8 cellular contexts compared by ENCODE assay signal in genomic region chr6:135088818-135089809, GRCh38. TPM values are rescaled to one million over a fixed set of nuclear protein-coding genes. Genes with fewer than 3 reads are reported as not detected.
DNase-seq lines count a peak whose midpoint lies in the region; ATAC-seq and TF ChIP-seq lines count a peak whose summit lies in the region.

No MANE protein-coding gene starts in this region.

- H3K4me3 ChIP-seq in SU-DHL-6 (ENCODE audit: insufficient read depth, low read length, poor library complexity, severe bottlenecking): no peak overlapping the region
- peak overlapping the region in 1 of 4 donors; percentile 27 for H3K4me3 ChIP-seq in esophagus squamous epithelium

- H3F3A ChIP-seq in SU-DHL-6 (ENCODE audit: insufficient read depth): no peaks in the 10 kb centered on the region

- DNase-seq in activated T-cell treated with anti-CD3 and anti-CD28 coated beads, Interleukin-2, amount 50 U/mL, for 72 hours: peak; percentile 64 to 71
- DNase-seq in activated T-cell treated with anti-CD3 and anti-CD28 coated beads for 4 hours: no peak
- peak; percentile 74 for DNase-seq in HT1080 (ENCODE audit: low read depth)
- no peak for DNase-seq in esophagus squamous epithelium (lab: John Stamatoyannopoulos, UW)
- DNase-seq in stimulated activated effector memory CD8-positive, alpha-beta T cell treated with anti-CD3 and anti-CD28 coated beads, Interleukin-12 subunit alpha, Interleukin-12 subunit beta, amount 100 ng/mL, for 72 hours (ENCODE audit: low spot score in 2 of 2): peak in 1 of 2 donors; percentile 77
- no peak for DNase-seq in globus pallidus (ENCODE audit: low spot score)

- peaks cover 4 to 6% of the 10 kb centered on the region in 2 donors for H3K9me3 Mint-ChIP-seq in activated T-cell treated with anti-CD3 and anti-CD28 coated beads, Interleukin-2, amount 50 U/mL, for 72 hours
- H3K9me3 Mint-ChIP-seq in stimulated activated effector memory CD8-positive, alpha-beta T cell treated with anti-CD3 and anti-CD28 coated beads, Interleukin-12 subunit alpha, Interleukin-12 subunit beta, amount 100 ng/mL, for 72 hours: no peaks in the 10 kb centered on the region

- intact Hi-C loops in esophagus squamous epithelium (cut with DNase I): no loop called here

- peak; percentile 15 for TF ChIP-seq CTCF in SU-DHL-6 (IDR thresholded peaks at IDR 0.05; ENCODE audit: insufficient read depth, low read length, poor library complexity, severe bottlenecking)
- peak in 5 of 6 experiments; percentile 5 to 46 (median 26) for TF ChIP-seq CTCF in esophagus squamous epithelium (IDR thresholded peaks at IDR 0.05)

- H4K20me1 ChIP-seq in SU-DHL-6 (ENCODE audit: low read depth, low read length): no peaks in the 10 kb centered on the region

- H3K4me1 Mint-ChIP-seq in activated T-cell treated with anti-CD3 and anti-CD28 coated beads, Interleukin-2, amount 50 U/mL, for 72 hours (ENCODE audit: low read depth): peaks cover 96% of the 10 kb centered on the region
- H3K4me1 Mint-ChIP-seq in stimulated activated effector memory CD8-positive, alpha-beta T cell treated with anti-CD3 and anti-CD28 coated beads, Interleukin-12 subunit alpha, Interleukin-12 subunit beta, amount 100 ng/mL, for 72 hours: peaks cover 81% of the 10 kb centered on the region

- H3K9ac ChIP-seq in SU-DHL-6 (ENCODE audit: low read length): no peak overlapping the region

- no peak overlapping the region for H2AFZ ChIP-seq in SU-DHL-6 (ENCODE audit: low read depth, low read length, severe bottlenecking)

- H3K9me3 ChIP-seq in SU-DHL-6 (ENCODE audit: insufficient read depth, low read length) (no peaks in the 10 kb centered on the region), esophagus squamous epithelium (no peaks in the 10 kb centered on the region)

- H3K27me3 Mint-ChIP-seq in activated T-cell treated with anti-CD3 and anti-CD28 coated beads, Interleukin-2, amount 50 U/mL, for 72 hours (ENCODE audit: low read depth): no peaks in the 10 kb centered on the region

- TF ChIP-seq POLR2A in esophagus squamous epithelium (IDR thresholded peaks at IDR 0.05): no peak

- 64 to 82% methylated on average over 3 of the region's 3 CpGs for WGBS in esophagus squamous epithelium, 2 donors

- H3K4me1 ChIP-seq in esophagus squamous epithelium: no peaks in the 10 kb centered on the region

- H3K9me2 ChIP-seq in SU-DHL-6 (replicated peaks; ENCODE audit: insufficient read depth, low read length): no peaks in the 10 kb centered on the region

- H3K27ac Mint-ChIP-seq in activated T-cell treated with anti-CD3 and anti-CD28 coated beads, Interleukin-2, amount 50 U/mL, for 72 hours: peak overlapping the region; percentile 97
- peak overlapping the region; percentile 87 for H3K27ac Mint-ChIP-seq in stimulated activated effector memory CD8-positive, alpha-beta T cell treated with anti-CD3 and anti-CD28 coated beads, Interleukin-12 subunit alpha, Interleukin-12 subunit beta, amount 100 ng/mL, for 72 hours

- no peak overlapping the region for H3K4me2 ChIP-seq in SU-DHL-6 (ENCODE audit: low read depth, low read length, poor library complexity, severe bottlenecking)

- H3K4me3 Mint-ChIP-seq in activated T-cell treated with anti-CD3 and anti-CD28 coated beads, Interleukin-2, amount 50 U/mL, for 72 hours: peak overlapping the region; percentile 31 to 76
- H3K4me3 Mint-ChIP-seq in stimulated activated effector memory CD8-positive, alpha-beta T cell treated with anti-CD3 and anti-CD28 coated beads, Interleukin-12 subunit alpha, Interleukin-12 subunit beta, amount 100 ng/mL, for 72 hours: peak overlapping the region; percentile 67

- no peaks in the 10 kb centered on the region for H3K27me3 ChIP-seq in SU-DHL-6 (ENCODE audit: low read length)
- no peaks in the 10 kb centered on the region for H3K27me3 ChIP-seq in esophagus squamous epithelium

- H3K27ac ChIP-seq in SU-DHL-6 (ENCODE audit: low read depth, low read length): no peak overlapping the region
- no peak overlapping the region for H3K27ac ChIP-seq in esophagus squamous epithelium

- H3K36me3 Mint-ChIP-seq in activated T-cell treated with anti-CD3 and anti-CD28 coated beads, Interleukin-2, amount 50 U/mL, for 72 hours (ENCODE audit: insufficient read depth in 2 of 2): peaks cover 3 to 8% of the 10 kb centered on the region in 2 donors
- H3K36me3 Mint-ChIP-seq in stimulated activated effector memory CD8-positive, alpha-beta T cell treated with anti-CD3 and anti-CD28 coated beads, Interleukin-12 subunit alpha, Interleukin-12 subunit beta, amount 100 ng/mL, for 72 hours: peaks cover 6% of the 10 kb centered on the region

- peak; percentile 82 to 83 for ATAC-seq in activated T-cell treated with anti-CD3 and anti-CD28 coated beads, Interleukin-2, amount 50 U/mL, for 72 hours (replicated peaks in 1 of 2)
- peak; percentile 74 for ATAC-seq in GM21717 (IDR thresholded peaks at IDR 0.05; ENCODE audit: unreplicated experiment)
- peak; percentile 94 for ATAC-seq in stimulated activated effector memory CD8-positive, alpha-beta T cell treated with anti-CD3 and anti-CD28 coated beads, Interleukin-12 subunit alpha, Interleukin-12 subunit beta, amount 100 ng/mL, for 72 hours

- no peaks in the 10 kb centered on the region for H3K79me2 ChIP-seq in SU-DHL-6 (ENCODE audit: insufficient read depth, low read length)

- H3K36me3 ChIP-seq in SU-DHL-6 (ENCODE audit: low read length): no peaks in the 10 kb centered on the region
- H3K36me3 ChIP-seq in esophagus squamous epithelium: no peaks in the 10 kb centered on the region

RNA-seq across cellular contexts. Expression of gene HBS1L, which starts 34.5 kb away (rescaled TPM):
- 100 to 1,000 TPM; 175 to 193 TPM for total RNA-seq in activated T-cell treated with anti-CD3 and anti-CD28 coated beads, Interleukin-2, amount 50 U/mL, for 72 hours
- 80.6 and 102 TPM in 2 replicates for total RNA-seq in HT1080 (2014; rRNA removed; shearing (Covaris generic))
- 91.4 and 104 TPM in 2 replicates for polyA plus RNA-seq in HT1080 (2015; cell fraction: cytosol; rRNA removed)
- 73.8 and 86.4 TPM in 2 replicates for polyA plus RNA-seq in HT1080 (2015; cell fraction: nucleus; rRNA removed)
- 10 to 100 TPM; 41.6 to 65.3 (median 45.8) TPM for total RNA-seq in esophagus squamous epithelium

Comparison
In these comparisons a context has a peak if more than half of its experiments do, and no peak if none do; other contexts are left out.
1. DNase-seq: peak in activated T-cell treated with anti-CD3 and anti-CD28 coated beads, Interleukin-2, amount 50 U/mL, for 72 hours (2 of 2) and HT1080 (single experiment); none in activated T-cell treated with anti-CD3 and anti-CD28 coated beads for 4 hours (single experiment), esophagus squamous epithelium (single experiment) and globus pallidus (single experiment).
2. Peak in every context shown above with its lines, with median percentiles within 50 percentile points of each other: ATAC-seq.